ENCODE assay signal across 20 cellular contexts in genomic region chr4:26931451-26931850, GRCh38.
"Had no signal": no experiment of that assay in that cellular context is flagged by ENCODE, and none has a peak within 500 bp of the region (broad histone marks: within the 10 kb centered on the region; RNA-seq: fewer than 3 reads in every experiment).

No MANE protein-coding gene starts in this region.

- H3K9me3 Mint-ChIP-seq: activated B cell treated with CpG ODN at 0.5 μM for 24 hours; activated CD4-positive, alpha-beta memory T cell treated with anti-CD3 and anti-CD28 coated beads for 36 hours; activated naive CD4-positive, alpha-beta T cell treated with anti-CD3 and anti-CD28 coated beads, Interleukin-2, amount 50 U/mL, for 72 hours; activated T-helper 1 cell treated with anti-CD3 and anti-CD28 coated beads, Interleukin-12 subunit alpha, Interleukin-12 subunit beta, Interleukin-2, Interleukin-4 antibody, amounts not matched to agents 30 ng/mL and 10 ng/mL and 1 ng/mL, durations not matched to agents 14 hours and 24 hours and 36 hours; naive thymus-derived CD4-positive, alpha-beta T cell; stimulated activated naive B cell treated with anti-CD40 and anti-IgM and Interleukin-4, amounts not matched to agents 10 μg/mL and 1 μg/mL and 100 μg/mL, for 72 hours had no signal

- H3K27ac Mint-ChIP-seq: activated CD4-positive, alpha-beta memory T cell treated with anti-CD3 and anti-CD28 coated beads for 36 hours; activated naive CD4-positive, alpha-beta T cell treated with anti-CD3 and anti-CD28 coated beads, Interleukin-2, amount 50 U/mL, for 72 hours; activated T-helper 1 cell treated with anti-CD3 and anti-CD28 coated beads, Interleukin-12 subunit alpha, Interleukin-12 subunit beta, Interleukin-2, Interleukin-4 antibody, amounts not matched to agents 30 ng/mL and 10 ng/mL and 1 ng/mL, durations not matched to agents 14 hours and 24 hours and 36 hours; stimulated activated naive B cell treated with anti-CD40 and anti-IgM and Interleukin-4, amounts not matched to agents 10 μg/mL and 1 μg/mL and 100 μg/mL, for 72 hours had no signal

- H3K4me1 ChIP-seq: breast epithelium, gastrocnemius medialis, pancreas had no signal

- ATAC-seq: activated naive CD4-positive, alpha-beta T cell treated with anti-CD3 and anti-CD28 coated beads, Interleukin-2, amount 50 U/mL, for 72 hours; esophagus mucosa; gastrocnemius medialis; left ventricle myocardium superior; naive thymus-derived CD4-positive, alpha-beta T cell; pancreas; sciatic nerve; stimulated activated naive B cell treated with anti-CD40 and anti-IgM and Interleukin-4, amounts not matched to agents 10 μg/mL and 1 μg/mL and 100 μg/mL, for 72 hours had no signal

- H3K4me3 Mint-ChIP-seq: activated B cell treated with CpG ODN at 0.5 μM for 24 hours; activated CD4-positive, alpha-beta memory T cell treated with anti-CD3 and anti-CD28 coated beads for 36 hours; activated T-helper 1 cell treated with anti-CD3 and anti-CD28 coated beads, Interleukin-12 subunit alpha, Interleukin-12 subunit beta, Interleukin-2, Interleukin-4 antibody, amounts not matched to agents 30 ng/mL and 10 ng/mL and 1 ng/mL, durations not matched to agents 14 hours and 24 hours and 36 hours; naive thymus-derived CD4-positive, alpha-beta T cell; stimulated activated naive B cell treated with anti-CD40 and anti-IgM and Interleukin-4, amounts not matched to agents 10 μg/mL and 1 μg/mL and 100 μg/mL, for 72 hours had no signal

- H3K27me3 Mint-ChIP-seq: activated B cell treated with CpG ODN at 0.5 μM for 24 hours; activated CD4-positive, alpha-beta memory T cell treated with anti-CD3 and anti-CD28 coated beads for 36 hours; naive thymus-derived CD4-positive, alpha-beta T cell; stimulated activated naive B cell treated with anti-CD40 and anti-IgM and Interleukin-4, amounts not matched to agents 10 μg/mL and 1 μg/mL and 100 μg/mL, for 72 hours had no signal

- H3K36me3 Mint-ChIP-seq: activated CD4-positive, alpha-beta memory T cell treated with anti-CD3 and anti-CD28 coated beads for 36 hours had no signal

- H3K27me3 ChIP-seq: adrenal gland, breast epithelium, gastrocnemius medialis, neutrophil, pancreas had no signal

- DNase-seq: activated B cell treated with CpG ODN at 0.5 μM for 24 hours; activated CD4-positive, alpha-beta memory T cell treated with anti-CD3 and anti-CD28 coated beads for 36 hours; activated CD4-positive, alpha-beta T cell treated with anti-CD3 and anti-CD28 coated beads for 4 hours; activated gamma-delta T cell treated with Interleukin-2 at 50 U/mL for 16 hours; activated T-cell treated with anti-CD3 and anti-CD28 coated beads for 4 hours; adrenal gland; effector CD8-positive, alpha-beta T cell; gastrocnemius medialis; head of caudate nucleus; left ventricle myocardium superior; naive thymus-derived CD4-positive, alpha-beta T cell; pancreas; stimulated activated CD4-positive, alpha-beta T cell treated with anti-CD3 and anti-CD28 coated beads, Interleukin-4, amount 100 ng/mL, for 24 hours; stimulated activated naive B cell treated with anti-CD40 and anti-IgM and Interleukin-4, amounts not matched to agents 10 μg/mL and 1 μg/mL and 100 μg/mL, for 72 hours had no signal

- H3K9me3 ChIP-seq: adrenal gland, breast epithelium, gastrocnemius medialis, neutrophil, pancreas had no signal

- H3K4me3 ChIP-seq: adrenal gland, breast epithelium, gastrocnemius medialis, pancreas had no signal

- H3K36me3 ChIP-seq: adrenal gland, breast epithelium, gastrocnemius medialis, neutrophil, pancreas had no signal

- H3K27ac ChIP-seq: adrenal gland, breast epithelium, gastrocnemius medialis, neutrophil, pancreas had no signal
